21 cellular contexts compared by ENCODE assay signal in the genomic region with DNA sequence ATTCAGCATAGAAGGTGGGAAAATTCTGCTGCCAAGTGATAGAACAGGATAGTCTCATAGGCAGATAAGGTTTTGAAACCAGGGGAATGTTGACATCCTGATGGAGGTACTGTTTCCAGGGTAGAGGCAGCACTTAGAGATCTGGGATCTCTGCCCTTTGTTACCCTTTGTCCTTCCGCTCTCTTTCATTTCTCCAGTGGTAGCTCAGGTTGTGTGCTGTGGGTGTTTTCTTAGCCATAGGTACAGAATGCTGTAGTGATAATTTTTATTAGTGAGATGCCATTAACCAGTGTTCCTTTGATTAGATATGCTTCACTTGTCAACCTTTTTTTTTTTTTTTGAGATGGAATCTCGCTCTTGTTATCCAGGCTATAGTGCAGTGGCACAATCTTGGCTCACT.
"Had no signal": no experiment of that assay in that cellular context is flagged by ENCODE, and none has a peak within 500 bp of the region (broad histone marks: within the 10 kb centered on the region; RNA-seq: fewer than 3 reads in every experiment).

No MANE protein-coding gene starts in this region.

- H3K27ac ChIP-seq: HL-60, RWPE1 had no signal

- H3K4me2 ChIP-seq: SK-N-SH had no signal

- H3K9me2 ChIP-seq: SK-N-SH had no signal

- FAIRE-seq: HTR-8/SVneo had no signal

- ATAC-seq: Panc1 had no signal

- H3K9ac ChIP-seq: SK-N-SH had no signal

- H3K9me3 ChIP-seq: MG63, SK-N-SH had no signal

- H3K4me3 ChIP-seq: MG63 had no signal

- H3K27me3 ChIP-seq: MG63 had no signal

- DNase-seq: Karpas-422, KBM-7, MG63, NCI-H1092 treated with DMSO at 0.1 percent for 48 hours, NCI-H1417 treated with DMSO at 0.1 percent for 48 hours, NCI-H146, NCI-H1694 treated with DMSO at 0.1 percent for 48 hours, NCI-H1930, NCI-H2081, NCI-H2107, NCI-H2227 treated with DMSO at 0.1 percent for 48 hours, NCI-H524, NCI-H526 treated with DMSO at 0.1 percent for 48 hours, NCI-H748 treated with DMSO at 0.1 percent for 48 hours, SHP77, SK-N-SH, SW 1271 had no signal
